In genomic region chr2:58967736-58968135, GRCh38 we compare ENCODE assay signal across 25 cellular contexts.
DNase-seq lines count a peak whose midpoint lies in the region; ATAC-seq, FAIRE-seq and TF ChIP-seq lines count a peak whose summit lies in the region.
"Had no signal": no experiment of that assay in that cellular context is flagged by ENCODE, and none has a peak within 500 bp of the region (broad histone marks: within the 10 kb centered on the region; RNA-seq: fewer than 3 reads in every experiment).

No MANE protein-coding gene starts in this region.

- H3K9me3 ChIP-seq in right cardiac atrium (ENCODE audit: control insufficient read depth, low read length) (no peaks in the 10 kb centered on the region), heart left ventricle (no peaks in the 10 kb centered on the region)
- H3K9me3 ChIP-seq: mucosa of descending colon, sigmoid colon, upper lobe of left lung had no signal

- intact Hi-C loops in right cardiac atrium (cut with DNase I) (no loop called here), heart left ventricle (cut with DNase I) (no loop called here)

- H3K27me3 ChIP-seq in right cardiac atrium (ENCODE audit: control insufficient read depth, insufficient read depth) (no peaks in the 10 kb centered on the region), heart left ventricle (no peaks in the 10 kb centered on the region), brain microvascular endothelial cell (replicated peaks) (no peaks in the 10 kb centered on the region)
- H3K27me3 ChIP-seq: sigmoid colon, upper lobe of left lung had no signal

- 37% methylated on average over 5 of the region's 5 CpGs for WGBS in right cardiac atrium
- whole genome bisulfite sequencing in heart left ventricle, 4 donors: 40 to 46% (median 43%) methylated on average over 5 of the region's 5 CpGs

- ATAC-seq in right cardiac atrium: no peak
- no peak for ATAC-seq in heart left ventricle
- ATAC-seq: activated T-cell treated with anti-CD3 and anti-CD28 coated beads, Interleukin-2, amount 50 U/mL, for 4 hours; mucosa of descending colon had no signal

- in situ Hi-C loops in brain microvascular endothelial cell (cut with HindIII; ENCODE audit: low pct_ligation_motif_present, low sequenced_read_pairs): no loop called here

- no peak for FAIRE-seq in GM12892 (lab: Jason Lieb, UNC)
- FAIRE-seq: GM19239 had no signal

- TF ChIP-seq CTCF in heart left ventricle (IDR thresholded peaks at IDR 0.05): no peak
- no peak for TF ChIP-seq CTCF in brain microvascular endothelial cell (IDR thresholded peaks at IDR 0.05; ENCODE audit: low read depth, low read length, missing control alignments)

- H3K36me3 ChIP-seq in heart left ventricle (no peaks in the 10 kb centered on the region), brain microvascular endothelial cell (replicated peaks) (no peaks in the 10 kb centered on the region)
- H3K36me3 ChIP-seq: sigmoid colon, upper lobe of left lung had no signal

- no peak overlapping the region for H3K4me3 ChIP-seq in right cardiac atrium (ENCODE audit: low read length)
- no peak overlapping the region for H3K4me3 ChIP-seq in heart left ventricle
- no peak overlapping the region for H3K4me3 ChIP-seq in brain microvascular endothelial cell (ENCODE audit: low read depth, low read length)
- H3K4me3 ChIP-seq: mucosa of descending colon, sigmoid colon, upper lobe of left lung had no signal

- H3K27ac ChIP-seq in right cardiac atrium (ENCODE audit: low read length) (no peak overlapping the region), heart left ventricle (no peak overlapping the region), brain microvascular endothelial cell (no peak overlapping the region)
- H3K27ac ChIP-seq: parathyroid adenoma, sigmoid colon, upper lobe of left lung had no signal

- DNase-seq in NCI-H1105 (lab: John Stamatoyannopoulos, UW) (peak; percentile 3), NCI-H1105 treated with DMSO at 0.1 percent for 48 hours (lab: John Stamatoyannopoulos, UW) (no peak), right cardiac atrium (peak in 2 of 3 donors; percentile 15 to 40), heart left ventricle (no peak), brain microvascular endothelial cell (peak; percentile 18), GM12892 (ENCODE audit: insufficient read length) (no peak), C1 segment of cervical spinal cord (lab: John Stamatoyannopoulos, UW) (no peak)
- DNase-seq in stimulated activated CD4-positive, alpha-beta T cell treated with anti-CD3 and anti-CD28 coated beads, Interleukin-4, amount 100 ng/mL, for 4 hours: no peak
- DNase-seq: activated CD4-positive, alpha-beta T cell treated with anti-CD3 and anti-CD28 coated beads for 1 hour; activated naive CD4-positive, alpha-beta T cell treated with anti-CD3 and anti-CD28 coated beads for 36 hours; activated T-cell treated with anti-CD3 and anti-CD28 coated beads, Interleukin-2, amount 50 U/mL, for 4 hours; AML-193; CD8-positive, alpha-beta memory T cell; central memory CD4-positive, alpha-beta T cell; DND-41; hippocampal formation; NCI-H446; nephron progenitor cell; RPMI8226; sigmoid colon; SW 1271; upper lobe of left lung had no signal

- H3K4me1 ChIP-seq in right cardiac atrium (ENCODE audit: control insufficient read depth, insufficient read depth, low read length): no peaks in the 10 kb centered on the region
- H3K4me1 ChIP-seq in heart left ventricle: peaks cover 0 to 6% (median 0%) of the 10 kb centered on the region in 12 donors
- H3K4me1 ChIP-seq: parathyroid adenoma, sigmoid colon, upper lobe of left lung had no signal

- TF ChIP-seq POLR2A in heart left ventricle (IDR thresholded peaks at IDR 0.05) (no peak), GM12892 (IDR thresholded peaks at IDR 0.05; ENCODE audit: low read depth, low read length) (no peak)

Comparison
In these comparisons a context has a peak if more than half of its experiments do, and no peak if none do; other contexts are left out.
1. DNase-seq: peak in NCI-H1105 (single experiment), right cardiac atrium (2 of 3) and brain microvascular endothelial cell (single experiment); none in NCI-H1105 treated with DMSO at 0.1 percent for 48 hours (single experiment), heart left ventricle (0 of 5), stimulated activated CD4-positive, alpha-beta T cell treated with anti-CD3 and anti-CD28 coated beads, Interleukin-4, amount 100 ng/mL, for 4 hours (0 of 2), GM12892 (single experiment) and C1 segment of cervical spinal cord (0 of 14).